ENCODE assay signal across 14 cellular contexts in genomic region chr17:36978810-36979584, GRCh38. TPM values are rescaled to one million over a fixed set of nuclear protein-coding genes. Genes with fewer than 3 reads are reported as not detected.
A peak's percentile ranks its signal among the peaks of the same experiment; 100 is the strongest.
DNase-seq lines count a peak whose midpoint lies in the region; ATAC-seq, FAIRE-seq and TF ChIP-seq lines count a peak whose summit lies in the region.
"Had no signal": no experiment of that assay in that cellular context is flagged by ENCODE, and none has a peak within 500 bp of the region (broad histone marks: within the 10 kb centered on the region; RNA-seq: fewer than 3 reads in every experiment).

No MANE protein-coding gene starts in this region.

- H2BK15ac ChIP-seq in IMR-90 (ENCODE audit: low read depth, low read length): no peak overlapping the region

- in situ Hi-C loops in IMR-90 (cut with MboI; ENCODE audit: low sequenced_read_pairs): no loop called here

- no peak overlapping the region for H3K56ac ChIP-seq in IMR-90 (ENCODE audit: extremely low read depth, insufficient read depth, low read length)

- no TSS peak for BruUV-seq in IMR-90 (replicated peaks; lab: Mats Ljungman, UMichigan)

- WGBS in IMR-90 (ENCODE audit: extremely low coverage in 2 of 2, insufficient read length in 1 of 2), 2 experiments: 20% methylated on average over 1 of the region's 11 CpGs; no CpG with 5 or more reads in 1 of the 2 experiments

- peaks cover 1% of the 10 kb centered on the region; the same call in 1 of the 2 replicates for H3K4me1 ChIP-seq in IMR-90 (ENCODE audit: control insufficient read depth, insufficient read depth, low read length)
- peaks cover 20% of the 10 kb centered on the region for H3K4me1 ChIP-seq in astrocyte (ENCODE audit: insufficient read depth, low read length)

- dilution Hi-C loops in IMR-90 (cut with HindIII; ENCODE audit: low sequenced_read_pairs, unreplicated experiment): no loop called here

- no peak overlapping the region for H2AFZ ChIP-seq in IMR-90 (replicated peaks; ENCODE audit: low read length, poor library complexity)
- no peak overlapping the region for H2AFZ ChIP-seq in astrocyte (ENCODE audit: low read depth, low read length)

- no peak for TF ChIP-seq CTCF in IMR-90 (conservative IDR thresholded peaks at IDR 0.05; ENCODE audit: low read depth, low read length)
- no peak for TF ChIP-seq CTCF in astrocyte (IDR thresholded peaks at IDR 0.05; ENCODE audit: insufficient read depth, low read depth, low read length)
- TF ChIP-seq CTCF in GM20000 (IDR thresholded peaks at IDR 0.05; ENCODE audit: extremely low read depth, missing control alignments): no peak

- 0 out of 2 replicates have a peak overlapping the region, but pooled peaks have one; percentile 36 for H3K14ac ChIP-seq in IMR-90 (replicated peaks; ENCODE audit: low read depth, low read length)

- H4K20me1 ChIP-seq in IMR-90 (ENCODE audit: insufficient read depth, low read length) (no peaks in the 10 kb centered on the region; the same call in 1 of the 2 replicates), astrocyte (ENCODE audit: insufficient read depth, low read length) (peaks cover 18% of the 10 kb centered on the region)

- peaks cover 12% of the 10 kb centered on the region for H3K4me1 Mint-ChIP-seq in astrocyte (ENCODE audit: low read depth, unreplicated experiment)
- H3K4me1 Mint-ChIP-seq in activated CD4-positive, alpha-beta memory T cell treated with anti-CD3 and anti-CD28 coated beads, Interleukin-2, amount 10 ng/mL, durations not matched to agents 7 days and 5 days: peaks cover 8% of the 10 kb centered on the region

- H2BK5ac ChIP-seq in IMR-90 (ENCODE audit: low read depth, low read length, poor library complexity, severe bottlenecking): no peak overlapping the region

- H3K27me3 ChIP-seq in IMR-90 (ENCODE audit: control insufficient read depth, insufficient read depth, low read length) (no peaks in the 10 kb centered on the region), astrocyte (ENCODE audit: insufficient read depth, low read length) (no peaks in the 10 kb centered on the region)

- TF ChIP-seq RAD21 in IMR-90 (IDR thresholded peaks at IDR 0.05; ENCODE audit: low read length): no peak

- peaks cover 4% of the 10 kb centered on the region for H3K36me3 Mint-ChIP-seq in astrocyte (ENCODE audit: low read depth, unreplicated experiment)
- H3K36me3 Mint-ChIP-seq in activated CD4-positive, alpha-beta memory T cell treated with anti-CD3 and anti-CD28 coated beads, Interleukin-2, amount 10 ng/mL, durations not matched to agents 7 days and 5 days (ENCODE audit: low read depth): peaks cover 17% of the 10 kb centered on the region

- CTCF ChIA-PET in IMR-90 (lab: Yijun Ruan, JAX): interaction anchor here (0.8 to 1.1 kb wide), 2 partner anchors 15 to 30 kb away, joined by 3 read pairs; partner anchors contain the start of gene AATF
- CTCF ChIA-PET in activated CD4-positive, alpha-beta memory T cell treated with anti-CD3 and anti-CD28 coated beads, Interleukin-2, amount 10 ng/mL, durations not matched to agents 7 days and 5 days (lab: Charles Lee): no interaction called here

- H3K9me1 ChIP-seq in IMR-90 (ENCODE audit: insufficient read depth, low read length): no peaks in the 10 kb centered on the region

- DNase-seq in AG08395 (ENCODE audit: low spot score) (peak; percentile 40), IMR-90 (no peak), astrocyte (ENCODE audit: low read depth) (peak; percentile 39), iris pigment epithelial cell (ENCODE audit: low read depth) (peak; percentile 44), GM20000 (ENCODE audit: low spot score) (no peak)
- DNase-seq in activated CD4-positive, alpha-beta memory T cell treated with anti-CD3 and anti-CD28 coated beads, Interleukin-2, amount 10 ng/mL, durations not matched to agents 7 days and 5 days: no peak
- DNase-seq: activated gamma-delta T cell, midbrain, NCI-H1694 treated with DMSO at 0.1 percent for 48 hours, Right ventricle myocardium superior had no signal

- H4K91ac ChIP-seq in IMR-90 (ENCODE audit: insufficient read depth, low read depth, low read length): no peak overlapping the region

- no peak overlapping the region for H2AK9ac ChIP-seq in IMR-90 (replicated peaks; ENCODE audit: low read depth, low read length, poor library complexity)

- H3K4me3 ChIP-seq in IMR-90 (ENCODE audit: insufficient read depth, low read depth, low read length) (no peak overlapping the region), astrocyte (ENCODE audit: insufficient read depth, low read depth, low read length) (no peak overlapping the region)

- no peak overlapping the region for H2BK120ac ChIP-seq in IMR-90 (ENCODE audit: low read depth, low read length)

- H3K36me3 ChIP-seq in IMR-90 (ENCODE audit: control insufficient read depth, insufficient read depth, low read length) (0 out of 2 replicates have a peak, but pooled peaks cover 1% of the 10 kb centered on the region), astrocyte (ENCODE audit: insufficient read depth, low read length) (no peaks in the 10 kb centered on the region)

- H3K79me1 ChIP-seq in IMR-90 (ENCODE audit: low read depth in 1 of 2, low read length in 2 of 2): peaks cover 11 to 20% of the 10 kb centered on the region in 2 experiments

- FAIRE-seq in astrocyte (lab: Jason Lieb, UNC): no peak
- FAIRE-seq: islet of Langerhans had no signal

- H3K9me3 ChIP-seq in IMR-90 (ENCODE audit: control insufficient read depth, insufficient read depth, low read length) (no peaks in the 10 kb centered on the region), astrocyte (ENCODE audit: insufficient read depth, low read depth, low read length) (no peaks in the 10 kb centered on the region)

- no peaks in the 10 kb centered on the region for H3K27me3 Mint-ChIP-seq in astrocyte (ENCODE audit: low read depth, unreplicated experiment)
- no peaks in the 10 kb centered on the region for H3K27me3 Mint-ChIP-seq in activated CD4-positive, alpha-beta memory T cell treated with anti-CD3 and anti-CD28 coated beads, Interleukin-2, amount 10 ng/mL, durations not matched to agents 7 days and 5 days

- H4K5ac ChIP-seq in IMR-90 (ENCODE audit: low read depth, low read length): no peak overlapping the region

- peaks cover 46% of the 10 kb centered on the region for H3K79me2 ChIP-seq in astrocyte (ENCODE audit: insufficient read depth, low read length)

- H3K4me2 ChIP-seq in IMR-90 (ENCODE audit: low read depth, low read length) (no peak overlapping the region), astrocyte (ENCODE audit: low read length) (peak overlapping the region; percentile 71)

- H3K9me3 Mint-ChIP-seq in astrocyte (ENCODE audit: unreplicated experiment): no peaks in the 10 kb centered on the region
- no peaks in the 10 kb centered on the region for H3K9me3 Mint-ChIP-seq in activated CD4-positive, alpha-beta memory T cell treated with anti-CD3 and anti-CD28 coated beads, Interleukin-2, amount 10 ng/mL, durations not matched to agents 7 days and 5 days

- H3K4ac ChIP-seq in IMR-90 (ENCODE audit: low read depth, low read length): no peak overlapping the region

- POLR2A ChIA-PET in IMR-90 (lab: Charles Lee; ENCODE audit: unreplicated experiment): no interaction called here
- POLR2A ChIA-PET in activated CD4-positive, alpha-beta memory T cell treated with anti-CD3 and anti-CD28 coated beads, Interleukin-2, amount 10 ng/mL, durations not matched to agents 7 days and 5 days (lab: Charles Lee): interaction anchor here (0.9 kb wide), 1 partner anchor 10 kb away, joined by 3 read pairs; no protein-coding TSS in a partner anchor

- no peak overlapping the region for H3K27ac Mint-ChIP-seq in astrocyte (ENCODE audit: unreplicated experiment)
- H3K27ac Mint-ChIP-seq in activated CD4-positive, alpha-beta memory T cell treated with anti-CD3 and anti-CD28 coated beads, Interleukin-2, amount 10 ng/mL, durations not matched to agents 7 days and 5 days: no peak overlapping the region

- no peak overlapping the region for H2AK5ac ChIP-seq in IMR-90 (ENCODE audit: low read depth, low read length)

- intact Hi-C loops in IMR-90 (cut with micrococcal nuclease): no loop called here

- H3K9ac ChIP-seq in IMR-90 (ENCODE audit: low read depth, low read length) (no peak overlapping the region), astrocyte (ENCODE audit: low read length) (no peak overlapping the region)

- no peak overlapping the region for H2BK20ac ChIP-seq in IMR-90 (ENCODE audit: low read depth, low read length)

- no peak for TF ChIP-seq POLR2A in IMR-90 (IDR thresholded peaks at IDR 0.05; ENCODE audit: low read depth, low read length)

- H3K23ac ChIP-seq in IMR-90 (ENCODE audit: low read depth, low read length): no peak overlapping the region

- no peak overlapping the region for H4K8ac ChIP-seq in IMR-90 (ENCODE audit: low read depth in 2 of 2, low read length in 2 of 2)

- no peak for ATAC-seq in IMR-90 (ENCODE audit: low read depth)
- no peak for ATAC-seq in GM19467 (IDR thresholded peaks at IDR 0.05; ENCODE audit: unreplicated experiment)
- ATAC-seq in HG03432 (IDR thresholded peaks at IDR 0.05; ENCODE audit: unreplicated experiment): no peak

- H3K18ac ChIP-seq in IMR-90 (ENCODE audit: low read depth, low read length): no peak overlapping the region

- no peak overlapping the region for H3K4me3 Mint-ChIP-seq in astrocyte (ENCODE audit: unreplicated experiment)
- H3K4me3 Mint-ChIP-seq in activated CD4-positive, alpha-beta memory T cell treated with anti-CD3 and anti-CD28 coated beads, Interleukin-2, amount 10 ng/mL, durations not matched to agents 7 days and 5 days: no peak overlapping the region

- H3K27ac ChIP-seq in IMR-90 (ENCODE audit: insufficient read depth, low read length): no peak overlapping the region
- H3K27ac ChIP-seq in astrocyte (ENCODE audit: low read depth, low read length): peak overlapping the region; percentile 33

TF ChIP-seq in IMR-90, 13 proteins besides CTCF, POLR2A, EP300 and RAD21:
- TF ChIP-seq CEBPB (IDR thresholded peaks at IDR 0.05; ENCODE audit: low read depth, low read length) (peak; percentile 50; the same call in 1 of the 2 replicates), CHD1 (IDR thresholded peaks at IDR 0.05; ENCODE audit: low read depth, low read length) (no peak)

RNA-seq across cellular contexts. Expression of gene AATF, which starts 30.2 kb away (rescaled TPM):
- total RNA-seq in IMR-90 (2012; rRNA removed): 34.8 and 37.2 TPM in 2 replicates
- 18.1 and 21.0 TPM in 2 replicates for polyA plus RNA-seq in IMR-90 (2012; rRNA removed)
- polyA plus RNA-seq in IMR-90 (2012; cell fraction: cytosol; rRNA removed): 7.0 and 14.1 TPM in 2 replicates
- 6.8 and 16.3 TPM in 2 replicates for polyA plus RNA-seq in IMR-90 (2012; cell fraction: nucleus; rRNA removed; ENCODE audit: low replicate concordance)
- total RNA-seq in astrocyte: 47.1 and 49.1 TPM in 2 replicates
- total RNA-seq in activated CD4-positive, alpha-beta memory T cell treated with anti-CD3 and anti-CD28 coated beads, Interleukin-2, amount 10 ng/mL, durations not matched to agents 7 days and 5 days: 10 to 100 TPM; 76.7 to 78.8 TPM

RNA-seq across cellular contexts. Expression of gene LHX1, which starts 41.7 kb away (rescaled TPM):
- total RNA-seq in IMR-90 (2012; rRNA removed) (not detected in 2 replicates), astrocyte (10.8 and 11.8 TPM in 2 replicates)
- not detected in 2 replicates for polyA plus RNA-seq in IMR-90 (2012; rRNA removed)
- polyA plus RNA-seq in IMR-90 (2012; cell fraction: cytosol; rRNA removed): not detected in 2 replicates
- polyA plus RNA-seq in IMR-90 (2012; cell fraction: nucleus; rRNA removed; ENCODE audit: low replicate concordance): not detected in 2 replicates
- under 1 TPM; 0.18 TPM for total RNA-seq in activated CD4-positive, alpha-beta memory T cell treated with anti-CD3 and anti-CD28 coated beads, Interleukin-2, amount 10 ng/mL, durations not matched to agents 7 days and 5 days
- total RNA-seq: osteoblast, Right ventricle myocardium superior had no signal

Comparison
In these comparisons a context has a peak if more than half of its experiments do, and no peak if none do; other contexts are left out.
1. DNase-seq: peak in AG08395 (single experiment), astrocyte (single experiment) and iris pigment epithelial cell (single experiment); none in IMR-90 (single experiment), GM20000 (single experiment) and activated CD4-positive, alpha-beta memory T cell treated with anti-CD3 and anti-CD28 coated beads, Interleukin-2, amount 10 ng/mL, durations not matched to agents 7 days and 5 days (single experiment).
2. RNA of gene LHX1, which starts 41.7 kb away (total RNA-seq): 10.8 to 11.8 TPM in astrocyte; 0.18 TPM in activated CD4-positive, alpha-beta memory T cell treated with anti-CD3 and anti-CD28 coated beads, Interleukin-2, amount 10 ng/mL, durations not matched to agents 7 days and 5 days and not detected in IMR-90; every median in the first group is over 10 times any median in the second.